In the genomic region with DNA sequence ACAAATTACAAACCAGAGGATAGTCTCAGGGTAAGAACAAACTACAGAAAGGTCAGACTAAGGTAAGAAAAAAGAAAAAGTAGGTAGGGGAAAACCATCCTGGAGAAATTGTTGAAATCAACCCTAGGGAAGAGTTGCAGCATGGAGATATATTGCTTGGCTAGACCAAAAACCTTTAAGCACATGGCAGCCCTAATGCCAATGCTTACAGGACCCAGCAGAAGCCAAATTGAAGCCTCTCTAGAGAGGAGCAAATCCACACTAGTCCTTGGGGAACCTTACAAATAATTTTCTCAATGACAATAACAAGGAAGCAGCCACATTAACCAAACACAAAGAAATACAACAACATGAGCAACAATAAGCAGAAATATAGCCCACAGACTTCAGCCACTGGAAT, we compare ENCODE assay signal across 26 cellular contexts.
"Had no signal": no experiment of that assay in that cellular context is flagged by ENCODE, and none has a peak within 500 bp of the region (broad histone marks: within the 10 kb centered on the region; RNA-seq: fewer than 3 reads in every experiment).

No MANE protein-coding gene starts in this region.

- H3K27ac Mint-ChIP-seq: activated naive CD8-positive, alpha-beta T cell; memory B cell; type B pancreatic cell had no signal

- H3K4me3 Mint-ChIP-seq: activated naive CD8-positive, alpha-beta T cell; immature natural killer cell; memory B cell; neural crest cell; stimulated activated memory B cell treated with anti-CD40 and anti-IgM and Interleukin-4, amounts not matched to agents 10 μg/mL and 1 μg/mL and 100 μg/mL, for 72 hours; stimulated activated naive CD8-positive, alpha-beta T cell treated with anti-CD3 and anti-CD28 coated beads, Interleukin-15, amount 100 ng/mL, for 72 hours; type B pancreatic cell had no signal

- ATAC-seq: left colon; naive thymus-derived CD8-positive, alpha-beta T cell; pancreas; psoas muscle; stimulated activated memory B cell treated with anti-CD40 and anti-IgM and Interleukin-4, amounts not matched to agents 10 μg/mL and 1 μg/mL and 100 μg/mL, for 72 hours; stimulated activated naive CD8-positive, alpha-beta T cell treated with anti-CD3 and anti-CD28 coated beads, Interleukin-15, amount 100 ng/mL, for 72 hours had no signal

- H3K4me1 Mint-ChIP-seq: neural crest cell had no signal

- H3K9me3 Mint-ChIP-seq: immature natural killer cell; memory B cell; naive thymus-derived CD8-positive, alpha-beta T cell; neural crest cell; stimulated activated memory B cell treated with anti-CD40 and anti-IgM and Interleukin-4, amounts not matched to agents 10 μg/mL and 1 μg/mL and 100 μg/mL, for 72 hours; stimulated activated naive CD8-positive, alpha-beta T cell treated with anti-CD3 and anti-CD28 coated beads, Interleukin-15, amount 100 ng/mL, for 72 hours; type B pancreatic cell had no signal

- H3K27me3 Mint-ChIP-seq: activated naive CD8-positive, alpha-beta T cell; memory B cell; naive thymus-derived CD8-positive, alpha-beta T cell; stimulated activated memory B cell treated with anti-CD40 and anti-IgM and Interleukin-4, amounts not matched to agents 10 μg/mL and 1 μg/mL and 100 μg/mL, for 72 hours; stimulated activated naive CD8-positive, alpha-beta T cell treated with anti-CD3 and anti-CD28 coated beads, Interleukin-15, amount 100 ng/mL, for 72 hours; type B pancreatic cell had no signal

- H3K4me3 ChIP-seq: pancreas, psoas muscle, right atrium auricular region, smooth muscle cell, uterus had no signal

- DNase-seq: activated CD4-positive, alpha-beta T cell treated with anti-CD3 and anti-CD28 coated beads for 4 hours; activated CD4-positive, alpha-beta T cell treated with anti-CD3 and anti-CD28 coated beads, Interleukin-2, amount 50 U/mL, for 4 hours; activated effector memory CD4-positive, alpha-beta T cell treated with Interleukin-2 at 50 U/mL for 16 hours; activated naive CD4-positive, alpha-beta T cell treated with Interleukin-2 at 50 U/mL for 16 hours; anterior cingulate cortex; effector memory CD4-positive, alpha-beta T cell; immature natural killer cell; kidney; left colon; naive thymus-derived CD8-positive, alpha-beta T cell; nucleus accumbens; pancreas; psoas muscle; stimulated activated CD4-positive, alpha-beta T cell treated with anti-CD3 and anti-CD28 coated beads, Interleukin-1b, Interleukin-23, amount 100 ng/mL, for 48 hours; stimulated activated CD4-positive, alpha-beta T cell treated with anti-CD3 and anti-CD28 coated beads, Interleukin-4, amount 100 ng/mL, for 4 hours; stimulated activated CD8-positive, alpha-beta memory T cell treated with anti-CD3 and anti-CD28 coated beads, Interleukin-4, amount 100 ng/mL, for 48 hours; stimulated activated naive CD8-positive, alpha-beta T cell treated with anti-CD3 and anti-CD28 coated beads, Interleukin-15, amount 100 ng/mL, for 72 hours; substantia nigra; uterus had no signal
